ENCODE assay signal across 12 cellular contexts in the genomic region with DNA sequence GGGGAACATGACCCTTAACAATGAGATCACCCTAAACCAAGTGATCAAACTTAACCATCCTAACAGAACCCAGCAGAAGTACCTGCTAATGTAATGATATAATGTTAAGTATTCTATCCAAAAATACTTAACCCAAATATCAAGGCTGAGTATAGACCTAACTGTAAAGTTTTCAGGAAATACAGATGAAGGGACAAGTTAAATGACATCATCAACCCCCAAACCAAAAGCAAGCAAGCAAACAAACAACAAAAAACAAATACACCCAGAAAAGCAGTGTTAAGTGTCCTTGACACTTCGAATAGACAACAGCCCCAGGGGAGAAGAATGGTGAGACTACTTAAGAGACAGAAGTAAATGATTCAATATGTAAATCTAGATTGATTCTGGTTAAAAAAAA. TPM values are rescaled to one million over a fixed set of nuclear protein-coding genes. Genes with fewer than 3 reads are reported as not detected.
DNase-seq lines count a peak whose midpoint lies in the region; ATAC-seq, FAIRE-seq and TF ChIP-seq lines count a peak whose summit lies in the region.
"Had no signal": no experiment of that assay in that cellular context is flagged by ENCODE, and none has a peak within 500 bp of the region (broad histone marks: within the 10 kb centered on the region; RNA-seq: fewer than 3 reads in every experiment).

No MANE protein-coding gene starts in this region.

- no peak for FAIRE-seq in A549 (lab: Jason Lieb, UNC)
- FAIRE-seq: bronchial epithelial cell had no signal

- H3K4me3 Mint-ChIP-seq in T-helper 2 cell treated with Interferon-gamma antibody and Interleukin-4, amounts not matched to agents 5 μg/mL and 100 μg/mL, for 36 hours, result peak overlapping the region; percentile 96

- 38% methylated on average over 1 of the region's 1 CpG for WGBS in A549 (ENCODE audit: missing lambda C conversion rate)
- WGBS in spleen, 5 donors, result 46 to 77% (median 68%) methylated on average over 1 of the region's 1 CpG

- peak overlapping the region; percentile 47 for H3K27ac Mint-ChIP-seq in T-helper 2 cell treated with Interferon-gamma antibody and Interleukin-4, amounts not matched to agents 5 μg/mL and 100 μg/mL, for 36 hours

- TF ChIP-seq EP300 in A549 (IDR thresholded peaks at IDR 0.05), result no peak

- H3K27me3 Mint-ChIP-seq in T-helper 2 cell treated with Interferon-gamma antibody and Interleukin-4, amounts not matched to agents 5 μg/mL and 100 μg/mL, for 36 hours (ENCODE audit: low read depth), result no peaks in the 10 kb centered on the region

- TF ChIP-seq CTCF in A549 (IDR thresholded peaks at IDR 0.05), result no peak
- TF ChIP-seq CTCF in GM12865 (IDR thresholded peaks at IDR 0.05; ENCODE audit: insufficient read depth, low read depth, low read length, missing control alignments), result no peak
- no peak for TF ChIP-seq CTCF in uterus (IDR thresholded peaks at IDR 0.05)
- no peak for TF ChIP-seq CTCF in spleen (IDR thresholded peaks at IDR 0.05 in 8 of 11, conservative IDR thresholded peaks at IDR 0.05 in 3 of 11)

- TF ChIP-seq RAD21 in A549 (conservative IDR thresholded peaks at IDR 0.05 in 1 of 2, IDR thresholded peaks at IDR 0.05 in 1 of 2), result no peak

- CTCF ChIA-PET in A549 (lab: Yijun Ruan, JAX), result interaction anchor here (0.6 kb wide), 1 partner anchor 134 kb away, joined by 3 read pairs; no protein-coding TSS in a partner anchor

- no peaks in the 10 kb centered on the region for H3K9me3 Mint-ChIP-seq in T-helper 2 cell treated with Interferon-gamma antibody and Interleukin-4, amounts not matched to agents 5 μg/mL and 100 μg/mL, for 36 hours

- ATAC-seq in A549, result no peak

- H3K4me1 ChIP-seq in A549 (peaks cover 42% of the 10 kb centered on the region), uterus (no peaks in the 10 kb centered on the region), spleen (peaks cover 26 to 74% (median 52%) of the 10 kb centered on the region in 6 donors)

- H3K4me2 ChIP-seq in A549, result peak overlapping the region; percentile 81

- H3K4me1 Mint-ChIP-seq in T-helper 2 cell treated with Interferon-gamma antibody and Interleukin-4, amounts not matched to agents 5 μg/mL and 100 μg/mL, for 36 hours (ENCODE audit: low read depth), result peaks cover 43% of the 10 kb centered on the region

- H3K4me3 ChIP-seq in A549 (no peak overlapping the region; the same call in 2 of the 3 replicates), GM12865 (ENCODE audit: low read depth, low read length) (peak overlapping the region; percentile 26; the same call in 1 of the 2 replicates), iPS-11a (ENCODE audit: low read depth, low read length) (peak overlapping the region; percentile 10), uterus (no peak overlapping the region), spleen (peak overlapping the region in 1 of 8 donors; percentile 13)
- H3K4me3 ChIP-seq: tibial nerve had no signal

- H3K36me3 ChIP-seq in uterus (no peaks in the 10 kb centered on the region), spleen (peaks cover 0 to 10% (median 0%) of the 10 kb centered on the region in 6 donors)
- H3K36me3 ChIP-seq: tibial nerve had no signal

- peaks cover 40% of the 10 kb centered on the region for H3K36me3 Mint-ChIP-seq in T-helper 2 cell treated with Interferon-gamma antibody and Interleukin-4, amounts not matched to agents 5 μg/mL and 100 μg/mL, for 36 hours (ENCODE audit: low read depth)

- H3K9me3 ChIP-seq in A549, result no peaks in the 10 kb centered on the region
- no peaks in the 10 kb centered on the region for H3K9me3 ChIP-seq in uterus
- H3K9me3 ChIP-seq in spleen, result no peaks in the 10 kb centered on the region
- H3K9me3 ChIP-seq: tibial nerve had no signal

- H3K27me3 ChIP-seq in uterus (no peaks in the 10 kb centered on the region), spleen (replicated peaks in 1 of 7) (no peaks in the 10 kb centered on the region)
- H3K27me3 ChIP-seq: tibial nerve had no signal

- TF ChIP-seq POLR2A in A549 (IDR thresholded peaks at IDR 0.05; ENCODE audit: low read length), result no peak
- no peak for TF ChIP-seq POLR2A in uterus (IDR thresholded peaks at IDR 0.05)
- no peak for TF ChIP-seq POLR2A in spleen (IDR thresholded peaks at IDR 0.05)

- DNase-seq in A549 (ENCODE audit: low read depth in 1 of 2, low spot score in 1 of 2) (no peak), GM12865 (ENCODE audit: low read depth) (no peak), uterus (no peak), NCI-H2227 (lab: John Stamatoyannopoulos, UW; ENCODE audit: unreplicated experiment) (no peak), head of caudate nucleus (no peak), spleen (no peak)
- DNase-seq in T-helper 2 cell treated with Interferon-gamma antibody and Interleukin-4, amounts not matched to agents 5 μg/mL and 100 μg/mL, for 36 hours (ENCODE audit: low spot score), result no peak
- DNase-seq: NCI-H1105; stimulated activated CD4-positive, alpha-beta T cell treated with anti-CD3 and anti-CD28 coated beads, Interleukin-4, amount 100 ng/mL, for 1 hour had no signal

- POLR2A ChIA-PET in A549 (lab: Yijun Ruan, JAX), result no interaction called here

- no peak overlapping the region for H3K27ac ChIP-seq in A549
- H3K27ac ChIP-seq in uterus, result no peak overlapping the region
- H3K27ac ChIP-seq in spleen, result no peak overlapping the region
- H3K27ac ChIP-seq: tibial nerve had no signal

- intact Hi-C loops in uterus (cut with DNase I; ENCODE audit: low total_unique reads) (no loop called here), head of caudate nucleus (cut with DNase I) (loop anchor here (10.0 kb wide), 1 partner anchor 124 kb away; a partner anchor contains a TSS), spleen (cut with DNase I; ENCODE audit: low total_unique reads) (no loop called here)

TF ChIP-seq in A549, 52 proteins besides CTCF, POLR2A, EP300 and RAD21:
- TF ChIP-seq HEYL (CRISPR knock-in tag; IDR thresholded peaks at IDR 0.05) (no peak), TFCP2L1 (CRISPR knock-in tag; IDR thresholded peaks at IDR 0.05) (no peak), SMC3 (IDR thresholded peaks at IDR 0.05) (no peak), POLR2AphosphoS2 (conservative IDR thresholded peaks at IDR 0.05; ENCODE audit: low read length) (no peak), HOXB13 (CRISPR knock-in tag; IDR thresholded peaks at IDR 0.05; ENCODE audit: low read depth) (no peak), FOXS1 (CRISPR knock-in tag; IDR thresholded peaks at IDR 0.05) (no peak), EHMT2 (IDR thresholded peaks at IDR 0.05; ENCODE audit: low read depth) (no peak), MYC (IDR thresholded peaks at IDR 0.05; ENCODE audit: borderline replicate concordance, low read length) (no peak), BHLHE40 (IDR thresholded peaks at IDR 0.05; ENCODE audit: low read depth, low read length) (no peak)
- TF ChIP-seq, protein P1, sequence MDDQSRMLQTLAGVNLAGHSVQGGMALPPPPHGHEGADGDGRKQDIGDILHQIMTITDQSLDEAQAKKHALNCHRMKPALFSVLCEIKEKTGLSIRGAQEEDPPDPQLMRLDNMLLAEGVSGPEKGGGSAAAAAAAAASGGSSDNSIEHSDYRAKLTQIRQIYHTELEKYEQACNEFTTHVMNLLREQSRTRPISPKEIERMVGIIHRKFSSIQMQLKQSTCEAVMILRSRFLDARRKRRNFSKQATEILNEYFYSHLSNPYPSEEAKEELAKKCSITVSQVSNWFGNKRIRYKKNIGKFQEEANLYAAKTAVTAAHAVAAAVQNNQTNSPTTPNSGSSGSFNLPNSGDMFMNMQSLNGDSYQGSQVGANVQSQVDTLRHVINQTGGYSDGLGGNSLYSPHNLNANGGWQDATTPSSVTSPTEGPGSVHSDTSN (IDR thresholded peaks at IDR 0.05), result no peak
- TF ChIP-seq, protein P2, sequence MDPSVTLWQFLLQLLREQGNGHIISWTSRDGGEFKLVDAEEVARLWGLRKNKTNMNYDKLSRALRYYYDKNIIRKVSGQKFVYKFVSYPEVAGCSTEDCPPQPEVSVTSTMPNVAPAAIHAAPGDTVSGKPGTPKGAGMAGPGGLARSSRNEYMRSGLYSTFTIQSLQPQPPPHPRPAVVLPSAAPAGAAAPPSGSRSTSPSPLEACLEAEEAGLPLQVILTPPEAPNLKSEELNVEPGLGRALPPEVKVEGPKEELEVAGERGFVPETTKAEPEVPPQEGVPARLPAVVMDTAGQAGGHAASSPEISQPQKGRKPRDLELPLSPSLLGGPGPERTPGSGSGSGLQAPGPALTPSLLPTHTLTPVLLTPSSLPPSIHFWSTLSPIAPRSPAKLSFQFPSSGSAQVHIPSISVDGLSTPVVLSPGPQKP (IDR thresholded peaks at IDR 0.05; ENCODE audit: low read depth, low read length), result no peak
- TF ChIP-seq, protein P3, sequence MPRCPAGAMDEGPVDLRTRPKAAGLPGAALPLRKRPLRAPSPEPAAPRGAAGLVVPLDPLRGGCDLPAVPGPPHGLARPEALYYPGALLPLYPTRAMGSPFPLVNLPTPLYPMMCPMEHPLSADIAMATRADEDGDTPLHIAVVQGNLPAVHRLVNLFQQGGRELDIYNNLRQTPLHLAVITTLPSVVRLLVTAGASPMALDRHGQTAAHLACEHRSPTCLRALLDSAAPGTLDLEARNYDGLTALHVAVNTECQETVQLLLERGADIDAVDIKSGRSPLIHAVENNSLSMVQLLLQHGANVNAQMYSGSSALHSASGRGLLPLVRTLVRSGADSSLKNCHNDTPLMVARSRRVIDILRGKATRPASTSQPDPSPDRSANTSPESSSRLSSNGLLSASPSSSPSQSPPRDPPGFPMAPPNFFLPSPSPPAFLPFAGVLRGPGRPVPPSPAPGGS (IDR thresholded peaks at IDR 0.05), result no peak

RNA-seq across cellular contexts. Expression of a gene that starts 2.7 kb away (rescaled TPM):
- polyA plus RNA-seq in A549 (2011; rRNA removed) (41.4 and 53.9 TPM in 2 replicates), A549 (2017; fragmentation: RNase III; extraction: RNeasy Plus Mini Kit Qiagen cat#74134 plus additional on column Dnase treatment) (53.2 to 67.5 TPM (median 57.1 TPM) in 3 replicates), spleen (10 to 100 TPM; 24.7 to 25.9 (median 25.8) TPM)
- polyA plus RNA-seq in A549 (2012; cell fraction: cytosol; rRNA removed), result 16.2 and 18.5 TPM in 2 replicates
- polyA plus RNA-seq in A549 (2012; cell fraction: nucleus; rRNA removed), result 14.6 and 27.3 TPM in 2 replicates
- 51.9 and 53.2 TPM in 2 replicates for polyA minus RNA-seq in A549 (2011; rRNA and poly(A)+ RNA removed)
- total RNA-seq in uterus (10 to 100 TPM in 3 of 4 donors, 1 to 10 TPM in 1; 7.9 to 53.0 (median 19.0) TPM), spleen (10 to 100 TPM; 19.8 to 32.8 (median 28.2) TPM)

Comparison
In these comparisons a context has a peak if more than half of its experiments do, and no peak if none do; other contexts are left out.
1. H3K4me3 ChIP-seq: peak in GM12865 (single experiment) and iPS-11a (single experiment); none in A549 (single experiment) and uterus (0 of 2).